Comparison of ENCODE assay signal across 1 cellular context in the genomic region with DNA sequence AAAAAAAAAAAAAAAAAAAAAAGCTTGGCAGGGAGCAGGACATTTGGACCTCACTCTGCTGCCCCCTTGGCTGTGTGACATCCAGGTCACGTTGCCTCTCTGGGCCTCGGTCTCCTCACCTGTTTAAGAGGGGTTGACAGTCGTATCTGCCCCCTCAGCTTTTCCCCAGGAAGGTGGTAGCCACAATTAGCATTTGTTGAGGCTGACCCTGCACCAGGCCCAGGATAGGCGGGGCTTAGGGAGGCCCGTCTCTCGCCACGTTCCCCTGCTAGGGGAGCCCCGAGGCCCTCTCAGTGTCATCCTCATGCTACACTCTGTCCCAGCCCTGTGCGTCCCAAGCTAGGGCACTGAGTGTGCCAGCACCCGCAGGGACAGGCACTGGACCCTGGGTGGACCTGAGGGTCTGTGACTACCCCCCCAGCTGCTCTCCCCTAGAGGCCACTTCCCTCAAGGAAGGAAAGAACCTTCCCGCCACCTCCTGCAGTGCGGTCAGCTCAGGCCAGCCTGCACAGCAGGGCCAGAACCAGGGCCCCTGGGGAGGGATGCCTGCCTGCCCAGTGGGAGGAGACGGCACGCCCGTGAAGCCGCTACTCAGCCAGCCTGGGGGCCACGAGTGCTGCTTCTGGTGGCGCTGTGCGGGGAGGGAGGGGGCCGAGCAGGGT.
TF ChIP-seq lines count a peak whose summit lies in the region.

No MANE protein-coding gene starts in this region.

TF ChIP-seq in HCT116, 20 proteins besides CTCF, POLR2A, EP300 and RAD21 (continued from another document):
- TF ChIP-seq REST (IDR thresholded peaks at IDR 0.05; ENCODE audit: low read depth) (no peak), FOSL1 (IDR thresholded peaks at IDR 0.05; ENCODE audit: low read depth) (no peak), SRF (IDR thresholded peaks at IDR 0.05; ENCODE audit: low read depth) (no peak), EZH2 (IDR thresholded peaks at IDR 0.05) (no peak), ZNF274 (IDR thresholded peaks at IDR 0.05; ENCODE audit: low read depth, low read length) (no peak), CEBPB (IDR thresholded peaks at IDR 0.05; ENCODE audit: low read depth) (no peak), JUND (IDR thresholded peaks at IDR 0.05) (no peak), POLR2AphosphoS5 (IDR thresholded peaks at IDR 0.05; ENCODE audit: low read depth, low read length) (no peak), SIN3A (IDR thresholded peaks at IDR 0.05; ENCODE audit: low read depth) (no peak)
- TF ChIP-seq, protein P1, sequence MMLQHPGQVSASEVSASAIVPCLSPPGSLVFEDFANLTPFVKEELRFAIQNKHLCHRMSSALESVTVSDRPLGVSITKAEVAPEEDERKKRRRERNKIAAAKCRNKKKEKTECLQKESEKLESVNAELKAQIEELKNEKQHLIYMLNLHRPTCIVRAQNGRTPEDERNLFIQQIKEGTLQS (IDR thresholded peaks at IDR 0.05), result no peak
- TF ChIP-seq, protein P2, sequence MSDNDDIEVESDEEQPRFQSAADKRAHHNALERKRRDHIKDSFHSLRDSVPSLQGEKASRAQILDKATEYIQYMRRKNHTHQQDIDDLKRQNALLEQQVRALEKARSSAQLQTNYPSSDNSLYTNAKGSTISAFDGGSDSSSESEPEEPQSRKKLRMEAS (IDR thresholded peaks at IDR 0.05), result no peak
- TF ChIP-seq, protein P3, sequence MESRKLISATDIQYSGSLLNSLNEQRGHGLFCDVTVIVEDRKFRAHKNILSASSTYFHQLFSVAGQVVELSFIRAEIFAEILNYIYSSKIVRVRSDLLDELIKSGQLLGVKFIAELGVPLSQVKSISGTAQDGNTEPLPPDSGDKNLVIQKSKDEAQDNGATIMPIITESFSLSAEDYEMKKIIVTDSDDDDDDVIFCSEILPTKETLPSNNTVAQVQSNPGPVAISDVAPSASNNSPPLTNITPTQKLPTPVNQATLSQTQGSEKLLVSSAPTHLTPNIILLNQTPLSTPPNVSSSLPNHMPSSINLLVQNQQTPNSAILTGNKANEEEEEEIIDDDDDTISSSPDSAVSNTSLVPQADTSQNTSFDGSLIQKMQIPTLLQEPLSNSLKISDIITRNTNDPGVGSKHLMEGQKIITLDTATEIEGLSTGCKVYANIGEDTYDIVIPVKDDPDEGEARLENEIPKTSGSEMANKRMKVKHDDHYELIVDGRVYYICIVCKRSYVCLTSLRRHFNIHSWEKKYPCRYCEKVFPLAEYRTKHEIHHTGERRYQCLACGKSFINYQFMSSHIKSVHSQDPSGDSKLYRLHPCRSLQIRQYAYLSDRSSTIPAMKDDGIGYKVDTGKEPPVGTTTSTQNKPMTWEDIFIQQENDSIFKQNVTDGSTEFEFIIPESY (IDR thresholded peaks at IDR 0.05; ENCODE audit: extremely low read depth, insufficient replicate concordance, low read length), result no peak
